Comparison of ENCODE assay signal across 1 cellular context in genomic region chr19:33388817-33389573, GRCh38.
TF ChIP-seq lines count a peak whose summit lies in the region.

No MANE protein-coding gene starts in this region.

TF ChIP-seq in liver, 16 proteins besides CTCF, POLR2A, EP300 and RAD21:
- no peak for TF ChIP-seq REST (IDR thresholded peaks at IDR 0.05)
- TF ChIP-seq ATF3 (IDR thresholded peaks at IDR 0.05): no peak
- no peak for TF ChIP-seq GABPA (IDR thresholded peaks at IDR 0.05 in 1 of 2, conservative IDR thresholded peaks at IDR 0.05 in 1 of 2)
- no peak for TF ChIP-seq ZBTB33 (IDR thresholded peaks at IDR 0.05)
- no peak for TF ChIP-seq FOXA1 (IDR thresholded peaks at IDR 0.05)
- no peak for TF ChIP-seq FOXA2 (IDR thresholded peaks at IDR 0.05)
- TF ChIP-seq NR2F2 (IDR thresholded peaks at IDR 0.05): no peak
- no peak for TF ChIP-seq EGR1 (IDR thresholded peaks at IDR 0.05; ENCODE audit: low read depth in 2 of 2)
- no peak for TF ChIP-seq HNF4A (conservative IDR thresholded peaks at IDR 0.05)
- no peak for TF ChIP-seq RXRA (IDR thresholded peaks at IDR 0.05)
- TF ChIP-seq JUND (IDR thresholded peaks at IDR 0.05): no peak
- no peak for TF ChIP-seq YY1 (IDR thresholded peaks at IDR 0.05)
- TF ChIP-seq HNF4G (IDR thresholded peaks at IDR 0.05): no peak
